1 cellular context compared by ENCODE assay signal in the genomic region with DNA sequence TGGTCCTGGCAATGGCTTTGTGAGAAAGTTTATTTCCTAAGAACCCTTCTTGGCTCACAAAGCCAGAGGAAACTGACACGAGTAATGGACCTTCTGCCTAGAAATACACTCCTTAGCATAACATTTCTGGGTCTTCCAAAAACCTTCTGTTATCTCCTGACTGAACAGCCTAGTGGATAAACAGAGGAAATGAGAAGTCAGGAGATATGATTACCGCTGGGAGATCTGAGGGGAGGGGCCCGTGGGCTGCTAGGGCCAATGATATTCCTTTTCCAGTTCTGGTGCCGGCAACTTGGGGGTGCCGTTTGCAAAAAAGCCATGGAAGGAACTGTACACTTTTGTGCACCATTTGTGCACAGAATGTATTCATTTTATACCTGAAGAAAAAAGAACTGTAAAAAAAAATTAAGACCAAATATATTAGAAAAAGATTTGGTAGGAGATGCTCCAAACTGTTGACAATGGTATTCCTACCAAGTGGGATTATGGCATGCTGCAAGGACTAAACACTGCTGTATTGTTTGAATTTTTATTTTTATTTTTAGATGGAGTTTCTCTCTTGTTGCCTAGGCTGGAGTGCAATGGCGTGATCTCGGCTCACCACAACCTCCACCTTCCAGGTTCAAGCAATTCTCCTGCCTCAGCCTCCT.
A peak's percentile ranks its signal among the peaks of the same experiment; 100 is the strongest.
TF ChIP-seq lines count a peak whose summit lies in the region.

No MANE protein-coding gene starts in this region.

TF ChIP-seq in K562, 482 proteins besides CTCF, POLR2A, EP300 and RAD21 (continued from another document):
- TF ChIP-seq BCLAF1 (IDR thresholded peaks at IDR 0.05; ENCODE audit: borderline replicate concordance in 1 of 2, control insufficient read depth in 1 of 2, low read depth in 2 of 2, low read length in 1 of 2) (no peak), ZFP30 (CRISPR knock-in tag; IDR thresholded peaks at IDR 0.05; ENCODE audit: borderline replicate concordance) (no peak), CREBBP (IDR thresholded peaks at IDR 0.05; ENCODE audit: low read depth, low read length) (no peak), ZNF316 (IDR thresholded peaks at IDR 0.05) (no peak), ZNF436 (CRISPR knock-in tag; IDR thresholded peaks at IDR 0.05) (no peak), RBBP5 (IDR thresholded peaks at IDR 0.05; ENCODE audit: borderline replicate concordance, insufficient read depth, low read length, poor library complexity, severe bottlenecking) (no peak), TARDBP (IDR thresholded peaks at IDR 0.05) (no peak), HDAC1 (IDR thresholded peaks at IDR 0.05) (no peak), RHOXF2B (CRISPR knock-in tag; conservative IDR thresholded peaks at IDR 0.05) (no peak), ZBTB1 (CRISPR knock-in tag; IDR thresholded peaks at IDR 0.05; ENCODE audit: borderline replicate concordance, low read depth) (no peak), RBM15 (IDR thresholded peaks at IDR 0.05; ENCODE audit: insufficient read depth, low read length) (no peak), SIN3B (IDR thresholded peaks at IDR 0.05; ENCODE audit: low read depth) (no peak), ZNF589 (CRISPR knock-in tag; IDR thresholded peaks at IDR 0.05; ENCODE audit: low read depth) (no peak), NUFIP1 (IDR thresholded peaks at IDR 0.05; ENCODE audit: partially characterized antibody) (no peak), HDGF (IDR thresholded peaks at IDR 0.05) (no peak), WHSC1 (IDR thresholded peaks at IDR 0.05; ENCODE audit: low read length) (no peak), HDAC3 (IDR thresholded peaks at IDR 0.05; ENCODE audit: borderline replicate concordance, partially characterized antibody) (no peak), ZNF232 (CRISPR knock-in tag; IDR thresholded peaks at IDR 0.05) (no peak), RBM34 (IDR thresholded peaks at IDR 0.05; ENCODE audit: borderline replicate concordance, insufficient read depth, low read length) (no peak), PHF20 (IDR thresholded peaks at IDR 0.05; ENCODE audit: partially characterized antibody) (no peak), ZNF282 (CRISPR knock-in tag; IDR thresholded peaks at IDR 0.05) (no peak), MEIS2 (IDR thresholded peaks at IDR 0.05; ENCODE audit: partially characterized antibody) (no peak), SMAD1 (IDR thresholded peaks at IDR 0.05; ENCODE audit: low read depth, low read length, partially characterized antibody) (no peak), RUNX1 (IDR thresholded peaks at IDR 0.05; ENCODE audit: low read depth) (no peak), NFXL1 (CRISPR knock-in tag; IDR thresholded peaks at IDR 0.05) (no peak), TCF3 (CRISPR knock-in tag; IDR thresholded peaks at IDR 0.05) (peak; percentile 30; the same call in 1 of the 2 replicates), GTF2A2 (tag; IDR thresholded peaks at IDR 0.05) (no peak), SRSF3 (IDR thresholded peaks at IDR 0.05; ENCODE audit: insufficient read depth, low read length) (no peak), TEAD1 (CRISPR knock-in tag; IDR thresholded peaks at IDR 0.05) (no peak), ARID1B (IDR thresholded peaks at IDR 0.05) (peak; percentile 57), HINFP (tag; conservative IDR thresholded peaks at IDR 0.05; ENCODE audit: low read depth) (no peak), ZNF512 (tag; IDR thresholded peaks at IDR 0.05) (no peak), KHSRP (IDR thresholded peaks at IDR 0.05) (no peak), ZNF740 (CRISPR knock-in tag; IDR thresholded peaks at IDR 0.05) (no peak), ZNF740 (tag; IDR thresholded peaks at IDR 0.05) (no peak), MTF1 (CRISPR knock-in tag; IDR thresholded peaks at IDR 0.05; ENCODE audit: borderline replicate concordance) (no peak), POLR2H (tag; IDR thresholded peaks at IDR 0.05; ENCODE audit: low read depth) (no peak), NFIC (IDR thresholded peaks at IDR 0.05) (no peak), ZNF57 (CRISPR knock-in tag; IDR thresholded peaks at IDR 0.05) (no peak), ADNP (tag; IDR thresholded peaks at IDR 0.05) (peak; percentile 60), GATAD2B (IDR thresholded peaks at IDR 0.05; ENCODE audit: borderline replicate concordance) (no peak), ZNF561 (CRISPR knock-in tag; conservative IDR thresholded peaks at IDR 0.05) (no peak), TBP (optimal IDR thresholded peaks at IDR 0.05; ENCODE audit: low read depth, low read length) (peak; percentile 27)
- TF ChIP-seq, protein P1, sequence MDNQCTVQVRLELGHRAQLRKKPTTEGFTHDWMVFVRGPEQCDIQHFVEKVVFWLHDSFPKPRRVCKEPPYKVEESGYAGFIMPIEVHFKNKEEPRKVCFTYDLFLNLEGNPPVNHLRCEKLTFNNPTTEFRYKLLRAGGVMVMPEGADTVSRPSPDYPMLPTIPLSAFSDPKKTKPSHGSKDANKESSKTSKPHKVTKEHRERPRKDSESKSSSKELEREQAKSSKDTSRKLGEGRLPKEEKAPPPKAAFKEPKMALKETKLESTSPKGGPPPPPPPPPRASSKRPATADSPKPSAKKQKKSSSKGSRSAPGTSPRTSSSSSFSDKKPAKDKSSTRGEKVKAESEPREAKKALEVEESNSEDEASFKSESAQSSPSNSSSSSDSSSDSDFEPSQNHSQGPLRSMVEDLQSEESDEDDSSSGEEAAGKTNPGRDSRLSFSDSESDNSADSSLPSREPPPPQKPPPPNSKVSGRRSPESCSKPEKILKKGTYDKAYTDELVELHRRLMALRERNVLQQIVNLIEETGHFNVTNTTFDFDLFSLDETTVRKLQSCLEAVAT (IDR thresholded peaks at IDR 0.05): no peak
- TF ChIP-seq, protein P2, sequence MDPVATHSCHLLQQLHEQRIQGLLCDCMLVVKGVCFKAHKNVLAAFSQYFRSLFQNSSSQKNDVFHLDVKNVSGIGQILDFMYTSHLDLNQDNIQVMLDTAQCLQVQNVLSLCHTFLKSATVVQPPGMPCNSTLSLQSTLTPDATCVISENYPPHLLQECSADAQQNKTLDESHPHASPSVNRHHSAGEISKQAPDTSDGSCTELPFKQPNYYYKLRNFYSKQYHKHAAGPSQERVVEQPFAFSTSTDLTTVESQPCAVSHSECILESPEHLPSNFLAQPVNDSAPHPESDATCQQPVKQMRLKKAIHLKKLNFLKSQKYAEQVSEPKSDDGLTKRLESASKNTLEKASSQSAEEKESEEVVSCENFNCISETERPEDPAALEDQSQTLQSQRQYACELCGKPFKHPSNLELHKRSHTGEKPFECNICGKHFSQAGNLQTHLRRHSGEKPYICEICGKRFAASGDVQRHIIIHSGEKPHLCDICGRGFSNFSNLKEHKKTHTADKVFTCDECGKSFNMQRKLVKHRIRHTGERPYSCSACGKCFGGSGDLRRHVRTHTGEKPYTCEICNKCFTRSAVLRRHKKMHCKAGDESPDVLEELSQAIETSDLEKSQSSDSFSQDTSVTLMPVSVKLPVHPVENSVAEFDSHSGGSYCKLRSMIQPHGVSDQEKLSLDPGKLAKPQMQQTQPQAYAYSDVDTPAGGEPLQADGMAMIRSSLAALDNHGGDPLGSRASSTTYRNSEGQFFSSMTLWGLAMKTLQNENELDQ (CRISPR knock-in tag; IDR thresholded peaks at IDR 0.05; ENCODE audit: borderline replicate concordance): no peak
- TF ChIP-seq, protein P3, sequence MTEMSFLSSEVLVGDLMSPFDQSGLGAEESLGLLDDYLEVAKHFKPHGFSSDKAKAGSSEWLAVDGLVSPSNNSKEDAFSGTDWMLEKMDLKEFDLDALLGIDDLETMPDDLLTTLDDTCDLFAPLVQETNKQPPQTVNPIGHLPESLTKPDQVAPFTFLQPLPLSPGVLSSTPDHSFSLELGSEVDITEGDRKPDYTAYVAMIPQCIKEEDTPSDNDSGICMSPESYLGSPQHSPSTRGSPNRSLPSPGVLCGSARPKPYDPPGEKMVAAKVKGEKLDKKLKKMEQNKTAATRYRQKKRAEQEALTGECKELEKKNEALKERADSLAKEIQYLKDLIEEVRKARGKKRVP (CRISPR knock-in tag; IDR thresholded peaks at IDR 0.05): no peak
- TF ChIP-seq, protein P4, sequence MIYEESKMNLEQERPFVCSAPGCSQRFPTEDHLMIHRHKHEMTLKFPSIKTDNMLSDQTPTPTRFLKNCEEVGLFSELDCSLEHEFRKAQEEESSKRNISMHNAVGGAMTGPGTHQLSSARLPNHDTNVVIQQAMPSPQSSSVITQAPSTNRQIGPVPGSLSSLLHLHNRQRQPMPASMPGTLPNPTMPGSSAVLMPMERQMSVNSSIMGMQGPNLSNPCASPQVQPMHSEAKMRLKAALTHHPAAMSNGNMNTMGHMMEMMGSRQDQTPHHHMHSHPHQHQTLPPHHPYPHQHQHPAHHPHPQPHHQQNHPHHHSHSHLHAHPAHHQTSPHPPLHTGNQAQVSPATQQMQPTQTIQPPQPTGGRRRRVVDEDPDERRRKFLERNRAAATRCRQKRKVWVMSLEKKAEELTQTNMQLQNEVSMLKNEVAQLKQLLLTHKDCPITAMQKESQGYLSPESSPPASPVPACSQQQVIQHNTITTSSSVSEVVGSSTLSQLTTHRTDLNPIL (CRISPR knock-in tag; IDR thresholded peaks at IDR 0.05): no peak
- TF ChIP-seq, protein P5, sequence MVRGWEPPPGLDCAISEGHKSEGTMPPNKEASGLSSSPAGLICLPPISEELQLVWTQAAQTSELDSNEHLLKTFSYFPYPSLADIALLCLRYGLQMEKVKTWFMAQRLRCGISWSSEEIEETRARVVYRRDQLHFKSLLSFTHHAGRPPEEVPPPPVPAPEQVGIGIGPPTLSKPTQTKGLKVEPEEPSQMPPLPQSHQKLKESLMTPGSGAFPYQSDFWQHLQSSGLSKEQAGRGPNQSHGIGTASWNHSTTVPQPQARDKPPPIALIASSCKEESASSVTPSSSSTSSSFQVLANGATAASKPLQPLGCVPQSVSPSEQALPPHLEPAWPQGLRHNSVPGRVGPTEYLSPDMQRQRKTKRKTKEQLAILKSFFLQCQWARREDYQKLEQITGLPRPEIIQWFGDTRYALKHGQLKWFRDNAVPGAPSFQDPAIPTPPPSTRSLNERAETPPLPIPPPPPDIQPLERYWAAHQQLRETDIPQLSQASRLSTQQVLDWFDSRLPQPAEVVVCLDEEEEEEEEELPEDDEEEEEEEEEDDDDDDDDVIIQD (CRISPR knock-in tag; IDR thresholded peaks at IDR 0.05): no peak
- TF ChIP-seq, protein P6, sequence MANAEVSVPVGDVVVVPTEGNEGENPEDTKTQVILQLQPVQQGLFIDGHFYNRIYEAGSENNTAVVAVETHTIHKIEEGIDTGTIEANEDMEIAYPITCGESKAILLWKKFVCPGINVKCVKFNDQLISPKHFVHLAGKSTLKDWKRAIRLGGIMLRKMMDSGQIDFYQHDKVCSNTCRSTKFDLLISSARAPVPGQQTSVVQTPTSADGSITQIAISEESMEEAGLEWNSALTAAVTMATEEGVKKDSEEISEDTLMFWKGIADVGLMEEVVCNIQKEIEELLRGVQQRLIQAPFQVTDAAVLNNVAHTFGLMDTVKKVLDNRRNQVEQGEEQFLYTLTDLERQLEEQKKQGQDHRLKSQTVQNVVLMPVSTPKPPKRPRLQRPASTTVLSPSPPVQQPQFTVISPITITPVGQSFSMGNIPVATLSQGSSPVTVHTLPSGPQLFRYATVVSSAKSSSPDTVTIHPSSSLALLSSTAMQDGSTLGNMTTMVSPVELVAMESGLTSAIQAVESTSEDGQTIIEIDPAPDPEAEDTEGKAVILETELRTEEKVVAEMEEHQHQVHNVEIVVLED (CRISPR knock-in tag; IDR thresholded peaks at IDR 0.05): no peak
